ENCODE assay signal across 16 cellular contexts in genomic region chrX:41718481-41719245, GRCh38. TPM values are rescaled to one million over a fixed set of nuclear protein-coding genes. Genes with fewer than 3 reads are reported as not detected.
DNase-seq lines count a peak whose midpoint lies in the region; ATAC-seq and TF ChIP-seq lines count a peak whose summit lies in the region.
"Had no signal": no experiment of that assay in that cellular context is flagged by ENCODE, and none has a peak within 500 bp of the region (broad histone marks: within the 10 kb centered on the region; RNA-seq: fewer than 3 reads in every experiment).

No MANE protein-coding gene starts in this region.

- peak overlapping the region; percentile 88 for H3K27ac Mint-ChIP-seq in activated CD8-positive, alpha-beta T cell treated with anti-CD3 and anti-CD28 coated beads, Interleukin-2, amount 10 ng/mL, durations not matched to agents 7 days and 5 days
- no peak overlapping the region for H3K27ac Mint-ChIP-seq in activated CD8-positive, alpha-beta T cell treated with anti-CD3 and anti-CD28 coated beads for 36 hours
- H3K27ac Mint-ChIP-seq in endodermal cell = peak overlapping the region; percentile 86
- H3K27ac Mint-ChIP-seq in type B pancreatic cell = peak overlapping the region; percentile 69

- H3K27me3 Mint-ChIP-seq in activated CD8-positive, alpha-beta T cell treated with anti-CD3 and anti-CD28 coated beads, Interleukin-2, amount 10 ng/mL, durations not matched to agents 7 days and 5 days (ENCODE audit: low read depth) = no peaks in the 10 kb centered on the region
- no peaks in the 10 kb centered on the region for H3K27me3 Mint-ChIP-seq in activated CD8-positive, alpha-beta T cell treated with anti-CD3 and anti-CD28 coated beads for 36 hours
- H3K27me3 Mint-ChIP-seq in endodermal cell (ENCODE audit: insufficient read depth) (no peaks in the 10 kb centered on the region), type B pancreatic cell (no peaks in the 10 kb centered on the region)

- peak overlapping the region; percentile 36 for H3K4me3 Mint-ChIP-seq in activated CD8-positive, alpha-beta T cell treated with anti-CD3 and anti-CD28 coated beads, Interleukin-2, amount 10 ng/mL, durations not matched to agents 7 days and 5 days
- no peak overlapping the region for H3K4me3 Mint-ChIP-seq in activated CD8-positive, alpha-beta T cell treated with anti-CD3 and anti-CD28 coated beads for 36 hours
- H3K4me3 Mint-ChIP-seq in endodermal cell (no peak overlapping the region), type B pancreatic cell (peak overlapping the region; percentile 14)
- H3K4me3 Mint-ChIP-seq: CD8-positive, alpha-beta T cell; nephron had no signal

- no peak for TF ChIP-seq CTCF in activated CD8-positive, alpha-beta T cell treated with anti-CD3 and anti-CD28 coated beads for 36 hours (IDR thresholded peaks at IDR 0.05)
- TF ChIP-seq CTCF in endodermal cell (conservative IDR thresholded peaks at IDR 0.05) (peak; percentile 49), type B pancreatic cell (conservative IDR thresholded peaks at IDR 0.05) (no peak), GM20000 (IDR thresholded peaks at IDR 0.05; ENCODE audit: extremely low read depth, missing control alignments) (no peak)

- peaks cover 4% of the 10 kb centered on the region for H3K9me3 Mint-ChIP-seq in activated CD8-positive, alpha-beta T cell treated with anti-CD3 and anti-CD28 coated beads, Interleukin-2, amount 10 ng/mL, durations not matched to agents 7 days and 5 days (ENCODE audit: insufficient read depth)
- H3K9me3 Mint-ChIP-seq in activated CD8-positive, alpha-beta T cell treated with anti-CD3 and anti-CD28 coated beads for 36 hours = peaks cover 11% of the 10 kb centered on the region
- H3K9me3 Mint-ChIP-seq in endodermal cell (peaks cover 74% of the 10 kb centered on the region), type B pancreatic cell (peaks cover 9% of the 10 kb centered on the region)

- no peak for ATAC-seq in activated CD8-positive, alpha-beta T cell treated with anti-CD3 and anti-CD28 coated beads, Interleukin-2, amount 10 ng/mL, durations not matched to agents 7 days and 5 days
- no peak for ATAC-seq in activated CD8-positive, alpha-beta T cell treated with anti-CD3 and anti-CD28 coated beads for 36 hours
- ATAC-seq in GM19452 (IDR thresholded peaks at IDR 0.05; ENCODE audit: unreplicated experiment) = no peak
- ATAC-seq: CD8-positive, alpha-beta T cell; left lobe of liver had no signal

- POLR2A ChIA-PET in activated CD8-positive, alpha-beta T cell treated with anti-CD3 and anti-CD28 coated beads, Interleukin-2, amount 10 ng/mL, durations not matched to agents 7 days and 5 days (lab: Charles Lee) = no interaction called here
- POLR2A ChIA-PET in activated CD8-positive, alpha-beta T cell treated with anti-CD3 and anti-CD28 coated beads for 36 hours (lab: Charles Lee) = no interaction called here

- H3K27me3 ChIP-seq in endodermal cell (ENCODE audit: control insufficient read depth, insufficient read depth, low read length, poor library complexity, severe bottlenecking) = no peaks in the 10 kb centered on the region

- intact Hi-C loops in activated CD8-positive, alpha-beta T cell treated with anti-CD3 and anti-CD28 coated beads for 36 hours (cut with micrococcal nuclease) = no loop called here

- H3K4me1 Mint-ChIP-seq in activated CD8-positive, alpha-beta T cell treated with anti-CD3 and anti-CD28 coated beads, Interleukin-2, amount 10 ng/mL, durations not matched to agents 7 days and 5 days (ENCODE audit: low read depth) = peaks cover 54% of the 10 kb centered on the region
- peaks cover 52% of the 10 kb centered on the region for H3K4me1 Mint-ChIP-seq in activated CD8-positive, alpha-beta T cell treated with anti-CD3 and anti-CD28 coated beads for 36 hours (ENCODE audit: low read depth)
- H3K4me1 Mint-ChIP-seq in endodermal cell (peaks cover 5% of the 10 kb centered on the region), type B pancreatic cell (ENCODE audit: unreplicated experiment) (peaks cover 5% of the 10 kb centered on the region)
- H3K4me1 Mint-ChIP-seq: nephron had no signal

- peaks cover 42% of the 10 kb centered on the region for H3K9me3 ChIP-seq in endodermal cell (ENCODE audit: control insufficient read depth, low read length)

- CTCF ChIA-PET in activated CD8-positive, alpha-beta T cell treated with anti-CD3 and anti-CD28 coated beads, Interleukin-2, amount 10 ng/mL, durations not matched to agents 7 days and 5 days (lab: Charles Lee) = interaction anchor here (1.1 to 1.7 kb wide), 3 partner anchors 10 to 27 kb away, joined by 3 to 6 read pairs (median 3); no protein-coding TSS in a partner anchor
- CTCF ChIA-PET in activated CD8-positive, alpha-beta T cell treated with anti-CD3 and anti-CD28 coated beads for 36 hours (lab: Charles Lee) = interaction anchor here (0.8 to 1.5 kb wide), 2 partner anchors 11 to 15 kb away, joined by 3 read pairs; no protein-coding TSS in a partner anchor

- DNase-seq in activated CD8-positive, alpha-beta T cell treated with anti-CD3 and anti-CD28 coated beads, Interleukin-2, amount 10 ng/mL, durations not matched to agents 7 days and 5 days = no peak
- DNase-seq in activated CD8-positive, alpha-beta T cell treated with anti-CD3 and anti-CD28 coated beads for 36 hours = no peak
- DNase-seq in endodermal cell (peak; percentile 92), medulla oblongata (ENCODE audit: extremely low spot score) (peak; percentile 74), type B pancreatic cell (ENCODE audit: extremely low spot score, unreplicated experiment) (no peak), T-helper 9 cell (no peak), GM20000 (ENCODE audit: low spot score) (no peak)
- DNase-seq: activated CD8-positive, alpha-beta memory T cell treated with anti-CD3 and anti-CD28 coated beads, Interleukin-2, amount 50 U/mL, for 48 hours; CD8-positive, alpha-beta T cell; foreskin fibroblast; GDM1 had no signal

- no peaks in the 10 kb centered on the region for H3K4me1 ChIP-seq in endodermal cell (ENCODE audit: control insufficient read depth, insufficient read depth, low read length)

- H3K36me3 Mint-ChIP-seq in activated CD8-positive, alpha-beta T cell treated with anti-CD3 and anti-CD28 coated beads, Interleukin-2, amount 10 ng/mL, durations not matched to agents 7 days and 5 days (ENCODE audit: low read depth) = peaks cover 65% of the 10 kb centered on the region
- peaks cover 33% of the 10 kb centered on the region for H3K36me3 Mint-ChIP-seq in activated CD8-positive, alpha-beta T cell treated with anti-CD3 and anti-CD28 coated beads for 36 hours (ENCODE audit: low read depth)
- H3K36me3 Mint-ChIP-seq in endodermal cell (ENCODE audit: low read depth) (peaks cover 26% of the 10 kb centered on the region), type B pancreatic cell (peaks cover 16% of the 10 kb centered on the region)

- H3K36me3 ChIP-seq in endodermal cell (ENCODE audit: control insufficient read depth, insufficient read depth, low read length) = peaks cover 6% of the 10 kb centered on the region

- H3K27ac ChIP-seq in endodermal cell (ENCODE audit: low read depth, low read length) = peak overlapping the region; percentile 72
- H3K27ac ChIP-seq: 22Rv1 had no signal

- H3K9ac ChIP-seq in endodermal cell (ENCODE audit: extremely low read depth, low read length, poor library complexity, severe bottlenecking) = no peak overlapping the region

- WGBS in endodermal cell (ENCODE audit: insufficient coverage in 1 of 2, insufficient read length in 1 of 2), 2 experiments = 89 to 100% methylated on average over 1 to 4 of the region's 4 CpGs

- peak overlapping the region; percentile 45 for H3K4me3 ChIP-seq in endodermal cell (ENCODE audit: low read length)

RNA-seq across cellular contexts. Expression of gene GPR82, which starts 5.3 kb away (rescaled TPM):
- under 1 TPM; 0.37 to 0.53 TPM for total RNA-seq in activated CD8-positive, alpha-beta T cell treated with anti-CD3 and anti-CD28 coated beads, Interleukin-2, amount 10 ng/mL, durations not matched to agents 7 days and 5 days
- under 1 TPM; 0.11 to 0.38 TPM for total RNA-seq in activated CD8-positive, alpha-beta T cell treated with anti-CD3 and anti-CD28 coated beads for 36 hours
- not detected for total RNA-seq in endodermal cell
- not detected for polyA plus RNA-seq in endodermal cell (2013, experiment 1 of 2)
- not detected for polyA plus RNA-seq in endodermal cell (2013, experiment 2 of 2)
- total RNA-seq in type B pancreatic cell (ENCODE audit: low replicate concordance) = not detected in 2 replicates
- total RNA-seq: CD8-positive, alpha-beta T cell had no signal

RNA-seq across cellular contexts. Expression of gene GPR34, which starts 29.9 kb away (rescaled TPM):
- 1 to 10 TPM; 1.1 to 1.3 TPM for total RNA-seq in activated CD8-positive, alpha-beta T cell treated with anti-CD3 and anti-CD28 coated beads, Interleukin-2, amount 10 ng/mL, durations not matched to agents 7 days and 5 days
- total RNA-seq in activated CD8-positive, alpha-beta T cell treated with anti-CD3 and anti-CD28 coated beads for 36 hours = under 1 TPM; 0.52 to 0.65 TPM
- not detected for total RNA-seq in endodermal cell
- polyA plus RNA-seq in endodermal cell (2013, experiment 1 of 2) = not detected
- polyA plus RNA-seq in endodermal cell (2013, experiment 2 of 2) = not detected
- total RNA-seq in type B pancreatic cell (ENCODE audit: low replicate concordance) = not detected in 2 replicates
- total RNA-seq: OCI-LY7 had no signal

Comparison
In these comparisons a context has a peak if more than half of its experiments do, and no peak if none do; other contexts are left out.
1. H3K4me3 Mint-ChIP-seq: peak in activated CD8-positive, alpha-beta T cell treated with anti-CD3 and anti-CD28 coated beads, Interleukin-2, amount 10 ng/mL, durations not matched to agents 7 days and 5 days (single experiment) and type B pancreatic cell (single experiment); none in activated CD8-positive, alpha-beta T cell treated with anti-CD3 and anti-CD28 coated beads for 36 hours (single experiment) and endodermal cell (single experiment).
2. DNase-seq: peak in endodermal cell (single experiment) and medulla oblongata (single experiment); none in activated CD8-positive, alpha-beta T cell treated with anti-CD3 and anti-CD28 coated beads, Interleukin-2, amount 10 ng/mL, durations not matched to agents 7 days and 5 days (single experiment), activated CD8-positive, alpha-beta T cell treated with anti-CD3 and anti-CD28 coated beads for 36 hours (single experiment), type B pancreatic cell (single experiment), T-helper 9 cell (single experiment) and GM20000 (single experiment).